Comparison of ENCODE assay signal across 8 cellular contexts in genomic region chr17:62477718-62478401, GRCh38. TPM values are rescaled to one million over a fixed set of nuclear protein-coding genes. Genes with fewer than 3 reads are reported as not detected.
DNase-seq lines count a peak whose midpoint lies in the region; ATAC-seq and TF ChIP-seq lines count a peak whose summit lies in the region.
"Not testable (repeated sequence)": the region's sequence is repeated elsewhere in the genome, so short reads cannot be mapped to it uniquely, and the experiment has no call there.

No MANE protein-coding gene starts in this region.

- not testable (repeated sequence) for TF ChIP-seq CTCF in SK-N-SH (IDR thresholded peaks at IDR 0.05); foreskin fibroblast (IDR thresholded peaks at IDR 0.05; ENCODE audit: low read depth, low read length)

- peaks cover 7 to 14% of the 10 kb centered on the region in 2 experiments for H3K36me3 ChIP-seq in SK-N-SH (replicated peaks in 1 of 2; ENCODE audit: control insufficient read depth in 1 of 2, insufficient read depth in 2 of 2, low read length in 1 of 2)

- H3K79me2 ChIP-seq in SK-N-SH (ENCODE audit: insufficient read depth) = peaks cover 77% of the 10 kb centered on the region

- peak overlapping the region; percentile 48 to 77 for H3K27ac ChIP-seq in SK-N-SH (ENCODE audit: low read depth in 2 of 2, low read length in 1 of 2)

- CTCF ChIA-PET in SK-N-SH (lab: Yijun Ruan, JAX); activated naive CD4-positive, alpha-beta T cell treated with anti-CD3 and anti-CD28 coated beads, Interleukin-2, amount 10 ng/mL, durations not matched to agents 7 days and 5 days (lab: Charles Lee): not testable (repeated sequence)

- H3K9me3 ChIP-seq in SK-N-SH = not testable (repeated sequence)

- DNase-seq in DMS 273 (lab: John Stamatoyannopoulos, UW; ENCODE audit: unreplicated experiment) (peak; percentile 69), SK-N-SH (peak; percentile 32), foreskin fibroblast (peak in 1 of 2 donors; percentile 36), myocyte (ENCODE audit: low read depth) (peak; percentile 17)
- peak; percentile 64 for DNase-seq in activated naive CD4-positive, alpha-beta T cell treated with anti-CD3 and anti-CD28 coated beads, Interleukin-2, amount 10 ng/mL, durations not matched to agents 7 days and 5 days
- DNase-seq in stimulated activated CD8-positive, alpha-beta memory T cell treated with anti-CD3 and anti-CD28 coated beads, Interleukin-4, amount 100 ng/mL, for 48 hours = peak; percentile 55

- ATAC-seq in GM21526 (IDR thresholded peaks at IDR 0.05; ENCODE audit: low FRiP score, unreplicated experiment) (peak; percentile 19), HG03469 (IDR thresholded peaks at IDR 0.05; ENCODE audit: unreplicated experiment) (peak; percentile 5)

- peaks cover 19% of the 10 kb centered on the region for H3K36me3 Mint-ChIP-seq in activated naive CD4-positive, alpha-beta T cell treated with anti-CD3 and anti-CD28 coated beads, Interleukin-2, amount 10 ng/mL, durations not matched to agents 7 days and 5 days

- peak overlapping the region; percentile 74; the same call in 1 of the 2 replicates for H2AFZ ChIP-seq in SK-N-SH (ENCODE audit: low read depth)

- H3K27me3 Mint-ChIP-seq in activated naive CD4-positive, alpha-beta T cell treated with anti-CD3 and anti-CD28 coated beads, Interleukin-2, amount 10 ng/mL, durations not matched to agents 7 days and 5 days = not testable (repeated sequence)

- not testable (repeated sequence) for TF ChIP-seq RAD21 in SK-N-SH (IDR thresholded peaks at IDR 0.05; ENCODE audit: low read length)

- POLR2A ChIA-PET in SK-N-SH (lab: Yijun Ruan, JAX) = not testable (repeated sequence)

- peak overlapping the region; percentile 71 to 92 for H3K4me3 ChIP-seq in SK-N-SH (ENCODE audit: low read depth in 2 of 2, low read length in 1 of 2)
- peak overlapping the region; percentile 59 to 62 for H3K4me3 ChIP-seq in foreskin fibroblast (ENCODE audit: low read depth in 1 of 2, low read length in 2 of 2)

- peak overlapping the region; percentile 88 for H3K4me2 ChIP-seq in SK-N-SH

- not testable (repeated sequence) for TF ChIP-seq EP300 in SK-N-SH (IDR thresholded peaks at IDR 0.05; ENCODE audit: borderline replicate concordance in 1 of 2, low read depth in 1 of 2, low read length in 1 of 2)

- H3K27ac Mint-ChIP-seq in activated naive CD4-positive, alpha-beta T cell treated with anti-CD3 and anti-CD28 coated beads, Interleukin-2, amount 10 ng/mL, durations not matched to agents 7 days and 5 days = peak overlapping the region; percentile 89

- H3K4me3 Mint-ChIP-seq in activated naive CD4-positive, alpha-beta T cell treated with anti-CD3 and anti-CD28 coated beads, Interleukin-2, amount 10 ng/mL, durations not matched to agents 7 days and 5 days = peak overlapping the region; percentile 78

- H3K9me2 ChIP-seq in SK-N-SH = not testable (repeated sequence)

- peaks cover 35% of the 10 kb centered on the region for H3K4me1 Mint-ChIP-seq in activated naive CD4-positive, alpha-beta T cell treated with anti-CD3 and anti-CD28 coated beads, Interleukin-2, amount 10 ng/mL, durations not matched to agents 7 days and 5 days

- not testable (repeated sequence) for H3K27me3 ChIP-seq in SK-N-SH (ENCODE audit: insufficient read depth)

- H4K20me1 ChIP-seq in SK-N-SH (ENCODE audit: insufficient read depth) = peaks cover 15% of the 10 kb centered on the region

- peaks cover 34% of the 10 kb centered on the region for H3F3A ChIP-seq in SK-N-SH (replicated peaks; ENCODE audit: insufficient read depth)

- H3K9ac ChIP-seq in SK-N-SH = peak overlapping the region; percentile 93

- WGBS in SK-N-SH (ENCODE audit: low lambda C conversion rate) = 4% methylated on average over 20 of the region's 59 CpGs

- H3K9me3 Mint-ChIP-seq in activated naive CD4-positive, alpha-beta T cell treated with anti-CD3 and anti-CD28 coated beads, Interleukin-2, amount 10 ng/mL, durations not matched to agents 7 days and 5 days = not testable (repeated sequence)

- H3K4me1 ChIP-seq in SK-N-SH (ENCODE audit: control insufficient read depth in 1 of 2, insufficient read depth in 2 of 2, low read depth in 1 of 2, low read length in 1 of 2) = peaks cover 7 to 13% of the 10 kb centered on the region in 2 experiments; a peak in 3 of 4 replicates

RNA-seq across cellular contexts. Expression of gene TLK2, which starts 0.8 kb away (rescaled TPM):
- polyA plus RNA-seq in SK-N-SH (2012; rRNA removed) = 51.9 and 75.9 TPM in 2 replicates
- 56.5 and 64.8 TPM in 2 replicates for polyA plus RNA-seq in SK-N-SH (2012; cell fraction: cytosol; rRNA removed)
- polyA plus RNA-seq in SK-N-SH (2012; cell fraction: nucleus; rRNA removed) = 55.6 and 89.0 TPM in 2 replicates
- total RNA-seq in myocyte = 51.4 and 71.1 TPM in 2 replicates
- 26.3 TPM for polyA plus RNA-seq in myocyte (2012)

RNA-seq across cellular contexts. Expression of gene METTL2A, which starts 54.2 kb away (rescaled TPM):
- polyA plus RNA-seq in SK-N-SH (2012; rRNA removed) = 16.8 and 20.0 TPM in 2 replicates
- polyA plus RNA-seq in SK-N-SH (2012; cell fraction: cytosol; rRNA removed) = 20.3 and 22.7 TPM in 2 replicates
- polyA plus RNA-seq in SK-N-SH (2012; cell fraction: nucleus; rRNA removed) = 9.0 and 12.0 TPM in 2 replicates
- total RNA-seq in myocyte = 23.5 and 26.1 TPM in 2 replicates
- 19.5 TPM for polyA plus RNA-seq in myocyte (2012)
